Comparison of ENCODE assay signal across 9 cellular contexts in genomic region chr2:215311625-215312394, GRCh38. TPM values are rescaled to one million over a fixed set of nuclear protein-coding genes. Genes with fewer than 3 reads are reported as not detected.
A peak's percentile ranks its signal among the peaks of the same experiment; 100 is the strongest.
DNase-seq lines count a peak whose midpoint lies in the region; ATAC-seq, FAIRE-seq and TF ChIP-seq lines count a peak whose summit lies in the region.
"Had no signal": no experiment of that assay in that cellular context is flagged by ENCODE, and none has a peak within 500 bp of the region (broad histone marks: within the 10 kb centered on the region; RNA-seq: fewer than 3 reads in every experiment).

ATIC (plus strand) TSS chr2:215312059; CDS start chr2:215312143, 84 bp downstream.

- H3K36me3 ChIP-seq in kidney (ENCODE audit: control insufficient read depth in 1 of 2, insufficient read depth in 2 of 2, low read length in 2 of 2) = no peaks in the 10 kb centered on the region

- H3K9ac ChIP-seq in kidney (ENCODE audit: low read length in 2 of 2) = peak within 1 kb of the TSS; percentile 70 to 85

- H3K9me3 ChIP-seq in kidney (ENCODE audit: control insufficient read depth in 1 of 2, low read length in 2 of 2) = no peaks in the 10 kb centered on the region

- intact Hi-C loops in kidney (cut with DNase I) = no loop called here

- peak within 1 kb of the TSS; percentile 71 to 83 for H3K27ac ChIP-seq in kidney (ENCODE audit: low read depth in 2 of 2, low read length in 2 of 2)

- H3K4me1 ChIP-seq in kidney (ENCODE audit: control insufficient read depth in 1 of 2, insufficient read depth in 1 of 2, low read depth in 1 of 2, low read length in 2 of 2) = peaks cover 5 to 6% of the 10 kb centered on the region in 2 donors

- H3K4me3 ChIP-seq in AG10803 (ENCODE audit: low read length) (peak within 1 kb of the TSS; percentile 90), kidney (ENCODE audit: low read length in 2 of 2) (peak within 1 kb of the TSS; percentile 87 to 95)

- peak; percentile 93 for DNase-seq in AG10803 (ENCODE audit: low read depth)
- peak; percentile 94 for DNase-seq in NCI-H460 (ENCODE audit: extremely low read depth, low read depth)
- DNase-seq in activated CD4-positive, alpha-beta T cell treated with anti-CD3 and anti-CD28 coated beads for 1 hour = peak; percentile 80
- DNase-seq in cerebellum (ENCODE audit: low spot score) = peak; percentile 85
- DNase-seq in kidney = peak; percentile 98
- DNase-seq in stimulated activated CD4-positive, alpha-beta T cell treated with anti-CD3 and anti-CD28 coated beads, Interleukin-15, amount 100 ng/mL, for 24 hours = peak; percentile 96

- ATAC-seq in GM19043 (IDR thresholded peaks at IDR 0.05; ENCODE audit: low read depth, unreplicated experiment) = peak; percentile 99
- peak; percentile 97 for ATAC-seq in HG03378 (IDR thresholded peaks at IDR 0.05; ENCODE audit: unreplicated experiment)

- FAIRE-seq in kidney (lab: Jason Lieb, UNC) = no peak
- FAIRE-seq: TTC549 had no signal

- TF ChIP-seq CTCF in AG10803 (conservative IDR thresholded peaks at IDR 0.05; ENCODE audit: low read length) (no peak), kidney (IDR thresholded peaks at IDR 0.05; ENCODE audit: borderline replicate concordance, extremely low read depth, insufficient read depth) (peak; percentile 1)

RNA-seq across cellular contexts. Expression of gene ATIC, which starts in this region (rescaled TPM):
- total RNA-seq in NCI-H460 (2014; rRNA removed; shearing (Covaris generic)) = 64.4 and 94.9 TPM in 2 replicates
- polyA plus RNA-seq in NCI-H460 (2014; cell fraction: nucleus; rRNA removed) = 115 and 118 TPM in 2 replicates
- 21.1 TPM for total RNA-seq in cerebellum
- total RNA-seq in kidney = 75.9 TPM
- 101 TPM for polyA plus RNA-seq in kidney (ENCODE audit: insufficient read depth, low read depth, low replicate concordance)

Comparison
In these comparisons a context has a peak if more than half of its experiments do, and no peak if none do; other contexts are left out.
1. Peak in every context shown above with its lines: DNase-seq, ATAC-seq, H3K4me3 ChIP-seq and H3K27ac ChIP-seq.